ENCODE assay signal across 28 cellular contexts in genomic region chr9:78874056-78874455, GRCh38.
"Had no signal": no experiment of that assay in that cellular context is flagged by ENCODE, and none has a peak within 500 bp of the region (broad histone marks: within the 10 kb centered on the region; RNA-seq: fewer than 3 reads in every experiment).

No MANE protein-coding gene starts in this region.

- H3K36me3 ChIP-seq: colonic mucosa, esophagus squamous epithelium, gastroesophageal sphincter, heart right ventricle, WERI-Rb-1 had no signal

- H3K27ac ChIP-seq: body of pancreas, colonic mucosa, epithelial cell of prostate, esophagus squamous epithelium, gastroesophageal sphincter, heart right ventricle, WERI-Rb-1 had no signal

- H3K36me3 Mint-ChIP-seq: activated naive CD8-positive, alpha-beta T cell had no signal

- H3K4me3 Mint-ChIP-seq: activated B cell treated with CpG ODN at 0.5 μM for 24 hours; activated CD8-positive, alpha-beta T cell treated with anti-CD3 and anti-CD28 coated beads for 36 hours; activated naive CD8-positive, alpha-beta T cell; activated T-cell treated with anti-CD3 and anti-CD28 coated beads, Interleukin-2, amount 50 U/mL, for 4 hours; activated T-helper 17 cell treated with anti-CD3 and anti-CD28 coated beads, Interleukin-2, amount 50 U/mL, for 72 hours; T-helper 17 cell; T-helper 2 cell treated with Interferon-gamma antibody and Interleukin-4, amounts not matched to agents 5 μg/mL and 100 μg/mL, for 36 hours had no signal

- H3K4me1 ChIP-seq: colonic mucosa, heart right ventricle had no signal

- H3K4me3 ChIP-seq: body of pancreas, colonic mucosa, esophagus squamous epithelium, gastroesophageal sphincter, heart right ventricle had no signal

- H3K27me3 ChIP-seq: body of pancreas, colonic mucosa, esophagus squamous epithelium, gastroesophageal sphincter, heart right ventricle had no signal

- H3K27me3 Mint-ChIP-seq: activated CD8-positive, alpha-beta T cell treated with anti-CD3 and anti-CD28 coated beads for 36 hours; activated naive CD8-positive, alpha-beta T cell; activated T-helper 17 cell treated with anti-CD3 and anti-CD28 coated beads, Interleukin-2, amount 50 U/mL, for 72 hours; T-helper 17 cell had no signal

- DNase-seq: activated B cell treated with CpG ODN at 0.5 μM for 24 hours; activated CD4-positive, alpha-beta T cell treated with anti-CD3 and anti-CD28 coated beads for 48 hours; activated CD4-positive, alpha-beta T cell treated with anti-CD3 and anti-CD28 coated beads, Interleukin-2, amount 50 U/mL, for 1 hour; activated CD4-positive, alpha-beta T cell treated with anti-CD3 and anti-CD28 coated beads, Interleukin-2, amount 50 U/mL, for 48 hours; activated CD8-positive, alpha-beta memory T cell treated with anti-CD3 and anti-CD28 coated beads for 24 hours; activated CD8-positive, alpha-beta T cell treated with anti-CD3 and anti-CD28 coated beads for 36 hours; activated effector memory CD4-positive, alpha-beta T cell treated with Interleukin-2 at 50 U/mL for 16 hours; activated gamma-delta T cell treated with Interleukin-2 at 50 U/mL for 16 hours; activated naive CD4-positive, alpha-beta T cell treated with anti-CD3 and anti-CD28 coated beads, Interleukin-2, amount 50 U/mL, for 16 hours; activated naive CD4-positive, alpha-beta T cell treated with Interleukin-2 at 50 U/mL for 16 hours; activated T-cell treated with anti-CD3 and anti-CD28 coated beads, Interleukin-2, amount 50 U/mL, for 4 hours; amniotic stem cell; anterior cingulate cortex; body of pancreas; caudate nucleus; colonic mucosa; effector CD8-positive, alpha-beta T cell; esophagus squamous epithelium; foreskin melanocyte; heart right ventricle; T-helper 17 cell; T1000; WERI-Rb-1 had no signal

- H3K27ac Mint-ChIP-seq: activated B cell treated with CpG ODN at 0.5 μM for 24 hours; activated CD8-positive, alpha-beta T cell treated with anti-CD3 and anti-CD28 coated beads for 36 hours; activated naive CD8-positive, alpha-beta T cell; activated T-helper 17 cell treated with anti-CD3 and anti-CD28 coated beads, Interleukin-2, amount 50 U/mL, for 72 hours; T-helper 17 cell; T-helper 2 cell treated with Interferon-gamma antibody and Interleukin-4, amounts not matched to agents 5 μg/mL and 100 μg/mL, for 36 hours had no signal

- H3K9me3 Mint-ChIP-seq: activated T-cell treated with anti-CD3 and anti-CD28 coated beads, Interleukin-2, amount 50 U/mL, for 4 hours had no signal

- H3K9me3 ChIP-seq: body of pancreas, colonic mucosa, esophagus squamous epithelium, gastroesophageal sphincter had no signal

- H3K4me1 Mint-ChIP-seq: activated B cell treated with CpG ODN at 0.5 μM for 24 hours; activated T-helper 17 cell treated with anti-CD3 and anti-CD28 coated beads, Interleukin-2, amount 50 U/mL, for 72 hours; T-helper 17 cell had no signal
